8 cellular contexts compared by ENCODE assay signal in genomic region chr12:53500119-53500775, GRCh38. TPM values are rescaled to one million over a fixed set of nuclear protein-coding genes. Genes with fewer than 3 reads are reported as not detected.
DNase-seq lines count a peak whose midpoint lies in the region; ATAC-seq and TF ChIP-seq lines count a peak whose summit lies in the region.

No MANE protein-coding gene starts in this region.

- TF ChIP-seq CTCF in 22Rv1 (IDR thresholded peaks at IDR 0.05), result no peak
- no peak for TF ChIP-seq CTCF in natural killer cell (IDR thresholded peaks at IDR 0.05)

- no peaks in the 10 kb centered on the region for H3K27me3 Mint-ChIP-seq in natural killer cell (ENCODE audit: low read depth in 2 of 2)

- intact Hi-C loops in natural killer cell (cut with micrococcal nuclease), result loop anchor here (1.0 to 10.0 kb wide), 6 partner anchors 49 to 295 kb away; partner anchors contain the start of genes AAAS, CALCOCO1, ITGB7 and PRR13

- TF ChIP-seq POLR2A in erythroblast (IDR thresholded peaks at IDR 0.05; ENCODE audit: low read length), result peak; percentile 80

- no peaks in the 10 kb centered on the region for H3K9me3 Mint-ChIP-seq in natural killer cell

- DNase-seq in SJCRH30 (no peak), erythroblast (lab: John Stamatoyannopoulos, UW) (peak; percentile 80 to 81), natural killer cell (no peak)
- DNase-seq in stimulated activated CD4-positive, alpha-beta T cell treated with anti-CD3 and anti-CD28 coated beads, Interleukin-4, amount 100 ng/mL, for 1 hour, result no peak
- no peak for DNase-seq in NK-92 treated with Interleukin-12 subunit alpha and Interleukin-12 subunit beta, amount 100 ng/mL, for 24 hours (lab: John Stamatoyannopoulos, UW)

- H3K36me3 Mint-ChIP-seq in natural killer cell, result no peaks in the 10 kb centered on the region

- H3K4me3 ChIP-seq in SJCRH30, result peak overlapping the region; percentile 80

- peak overlapping the region; percentile 98 to 99 for H3K27ac Mint-ChIP-seq in natural killer cell

- no peaks in the 10 kb centered on the region for H3K27me3 ChIP-seq in SJCRH30

- H3K4me3 Mint-ChIP-seq in natural killer cell, result peak overlapping the region; percentile 99

- H3K4me1 ChIP-seq in SJCRH30, result peaks cover 20% of the 10 kb centered on the region

- H3K4me1 Mint-ChIP-seq in natural killer cell, result peaks cover 18 to 37% of the 10 kb centered on the region in 2 donors

- H3K36me3 ChIP-seq in SJCRH30, result no peaks in the 10 kb centered on the region

- H3K27ac ChIP-seq in 22Rv1 (peak overlapping the region; percentile 100), SJCRH30 (no peak overlapping the region)

- no peaks in the 10 kb centered on the region for H3K9me3 ChIP-seq in SJCRH30 (replicated peaks)

- peak; percentile 1 for ATAC-seq in GM21528 (IDR thresholded peaks at IDR 0.05; ENCODE audit: low FRiP score, unreplicated experiment)
- ATAC-seq in natural killer cell, result no peak
- no peak for ATAC-seq in esophagus mucosa

RNA-seq across cellular contexts. Expression of gene TARBP2, which starts 0.8 kb away (rescaled TPM):
- 35.2 and 41.2 TPM in 2 replicates for total RNA-seq in SJCRH30 (2014; rRNA removed; shearing (Covaris generic))
- 10 to 100 TPM; 23.8 to 35.1 (median 33.7) TPM for total RNA-seq in natural killer cell
- total RNA-seq in esophagus mucosa, result 19.3 TPM

RNA-seq across cellular contexts. Expression of gene MAP3K12, which starts 1.0 kb away (rescaled TPM):
- 5.9 and 7.6 TPM in 2 replicates for total RNA-seq in SJCRH30 (2014; rRNA removed; shearing (Covaris generic))
- 10 to 100 TPM; 15.3 to 21.8 (median 21.8) TPM for total RNA-seq in natural killer cell
- total RNA-seq in esophagus mucosa, result 2.0 TPM

RNA-seq across cellular contexts. Expression of gene NPFF, which starts 7.0 kb away (rescaled TPM):
- 0.43 TPM in 1 of 2 replicates, not detected in the other for total RNA-seq in SJCRH30 (2014; rRNA removed; shearing (Covaris generic))
- total RNA-seq in natural killer cell, result not detected
- not detected for total RNA-seq in esophagus mucosa

RNA-seq across cellular contexts. Expression of gene PCBP2, which starts 48.3 kb away (rescaled TPM):
- 246 and 250 TPM in 2 replicates for total RNA-seq in SJCRH30 (2014; rRNA removed; shearing (Covaris generic))
- total RNA-seq in natural killer cell (1,000 to 10,000 TPM in 1 of 3 donors, 100 to 1,000 TPM in 2; 910 to 1,083 (median 943) TPM), esophagus mucosa (493 TPM)

RNA-seq across cellular contexts. Expression of gene PRR13, which starts 58.7 kb away (rescaled TPM):
- total RNA-seq in SJCRH30 (2014; rRNA removed; shearing (Covaris generic)), result 54.5 and 59.5 TPM in 2 replicates
- total RNA-seq in natural killer cell (100 to 1,000 TPM; 214 to 233 (median 231) TPM), esophagus mucosa (92.0 TPM)

Comparison
In these comparisons a context has a peak if more than half of its experiments do, and no peak if none do; other contexts are left out.
1. DNase-seq: peak in erythroblast (2 of 2); none in SJCRH30 (0 of 2), natural killer cell (single experiment), stimulated activated CD4-positive, alpha-beta T cell treated with anti-CD3 and anti-CD28 coated beads, Interleukin-4, amount 100 ng/mL, for 1 hour (single experiment) and NK-92 treated with Interleukin-12 subunit alpha and Interleukin-12 subunit beta, amount 100 ng/mL, for 24 hours (single experiment).